ENCODE assay signal across 8 cellular contexts in genomic region chr20:45857836-45858250, GRCh38. TPM values are rescaled to one million over a fixed set of nuclear protein-coding genes. Genes with fewer than 3 reads are reported as not detected.
A peak's percentile ranks its signal among the peaks of the same experiment; 100 is the strongest.
DNase-seq lines count a peak whose midpoint lies in the region; ATAC-seq and TF ChIP-seq lines count a peak whose summit lies in the region.

No MANE protein-coding gene starts in this region.

- peak overlapping the region; percentile 88 to 99 (median 96) for H3K4me3 Mint-ChIP-seq in CD4-positive, CD25-positive, alpha-beta regulatory T cell

- ATAC-seq in CD4-positive, CD25-positive, alpha-beta regulatory T cell (ENCODE audit: low read depth in 2 of 2): peak in 1 of 2 donors; percentile 2
- ATAC-seq in GM19035 (IDR thresholded peaks at IDR 0.05; ENCODE audit: unreplicated experiment) (peak; percentile 25), HG03196 (IDR thresholded peaks at IDR 0.05; ENCODE audit: unreplicated experiment) (peak; percentile 8)

- peak in 1 of 3 donors; percentile 76 for DNase-seq in CD4-positive, CD25-positive, alpha-beta regulatory T cell
- no peak for DNase-seq in WERI-Rb-1
- DNase-seq in germinal center (ENCODE audit: low spot score): peak; percentile 66
- no peak for DNase-seq in skeletal muscle cell (ENCODE audit: low read depth)
- no peak for DNase-seq in NCI-H1048 (lab: John Stamatoyannopoulos, UW)
- no peak for DNase-seq in NCI-H128 (lab: John Stamatoyannopoulos, UW; ENCODE audit: unreplicated experiment)

- TF ChIP-seq CTCF in WERI-Rb-1 (IDR thresholded peaks at IDR 0.05; ENCODE audit: low read depth, low read length): no peak

- peaks cover 4% of the 10 kb centered on the region for H3K36me3 Mint-ChIP-seq in CD4-positive, CD25-positive, alpha-beta regulatory T cell

- peaks cover 11% of the 10 kb centered on the region for H3K36me3 ChIP-seq in CD4-positive, CD25-positive, alpha-beta regulatory T cell (ENCODE audit: control insufficient read depth, insufficient read depth, low read length)
- no peaks in the 10 kb centered on the region for H3K36me3 ChIP-seq in WERI-Rb-1

- peaks cover 15 to 68% (median 36%) of the 10 kb centered on the region in 4 donors for H3K4me1 Mint-ChIP-seq in CD4-positive, CD25-positive, alpha-beta regulatory T cell

- no peaks in the 10 kb centered on the region for H3K27me3 Mint-ChIP-seq in CD4-positive, CD25-positive, alpha-beta regulatory T cell

- peak overlapping the region; percentile 83 for H3K4me3 ChIP-seq in CD4-positive, CD25-positive, alpha-beta regulatory T cell (ENCODE audit: low read depth, low read length)
- H3K4me3 ChIP-seq in WERI-Rb-1 (ENCODE audit: low read depth, low read length) (peak overlapping the region; percentile 76), skeletal muscle cell (ENCODE audit: low read depth, low read length) (peak overlapping the region; percentile 90)

- H3K9me3 ChIP-seq in CD4-positive, CD25-positive, alpha-beta regulatory T cell (ENCODE audit: control insufficient read depth in 2 of 2, low read length in 2 of 2): no peaks in the 10 kb centered on the region
- no peaks in the 10 kb centered on the region for H3K9me3 ChIP-seq in WERI-Rb-1 (ENCODE audit: severe bottlenecking)

- H3K4me1 ChIP-seq in CD4-positive, CD25-positive, alpha-beta regulatory T cell (ENCODE audit: control insufficient read depth, insufficient read depth, low read length, poor library complexity, severe bottlenecking): peaks cover 39% of the 10 kb centered on the region

- H3K27ac Mint-ChIP-seq in CD4-positive, CD25-positive, alpha-beta regulatory T cell: peak overlapping the region; percentile 97 to 98 (median 98)

- no peaks in the 10 kb centered on the region for H3K27me3 ChIP-seq in CD4-positive, CD25-positive, alpha-beta regulatory T cell (ENCODE audit: control insufficient read depth, insufficient read depth, low read length)
- H3K27me3 ChIP-seq in WERI-Rb-1 (ENCODE audit: insufficient read depth, low read depth, severe bottlenecking): no peaks in the 10 kb centered on the region

- H3K27ac ChIP-seq in CD4-positive, CD25-positive, alpha-beta regulatory T cell (ENCODE audit: insufficient read depth, low read length, poor library complexity, severe bottlenecking): peak overlapping the region; percentile 91
- H3K27ac ChIP-seq in WERI-Rb-1: peak overlapping the region; percentile 64

- peaks cover 0 to 2% (median 0%) of the 10 kb centered on the region in 7 donors for H3K9me3 Mint-ChIP-seq in CD4-positive, CD25-positive, alpha-beta regulatory T cell

RNA-seq across cellular contexts. Expression of gene ZSWIM3, which starts 0.4 kb away (rescaled TPM):
- 2.0 TPM for total RNA-seq in CD4-positive, CD25-positive, alpha-beta regulatory T cell
- polyA plus RNA-seq in CD4-positive, CD25-positive, alpha-beta regulatory T cell: 1 to 10 TPM in 3 of 4 donors, under 1 TPM in 1; 0.90 to 4.2 (median 3.1) TPM

RNA-seq across cellular contexts. Expression of gene ACOT8, which starts 0.7 kb away (rescaled TPM):
- 23.9 TPM for total RNA-seq in CD4-positive, CD25-positive, alpha-beta regulatory T cell
- polyA plus RNA-seq in CD4-positive, CD25-positive, alpha-beta regulatory T cell: 10 to 100 TPM; 43.0 to 50.6 (median 45.7) TPM

RNA-seq across cellular contexts. Expression of gene ZSWIM1, which starts 23.2 kb away (rescaled TPM):
- total RNA-seq in CD4-positive, CD25-positive, alpha-beta regulatory T cell: 7.7 TPM
- 1 to 10 TPM; 1.3 to 4.3 (median 3.0) TPM for polyA plus RNA-seq in CD4-positive, CD25-positive, alpha-beta regulatory T cell

RNA-seq across cellular contexts. Expression of gene SNX21, which starts 24.2 kb away (rescaled TPM):
- 1.6 TPM for total RNA-seq in CD4-positive, CD25-positive, alpha-beta regulatory T cell
- 1 to 10 TPM in 3 of 4 donors, under 1 TPM in 1; 0.94 to 2.5 (median 1.7) TPM for polyA plus RNA-seq in CD4-positive, CD25-positive, alpha-beta regulatory T cell

RNA-seq across cellular contexts. Expression of gene SPATA25, which starts 29.6 kb away (rescaled TPM):
- total RNA-seq in CD4-positive, CD25-positive, alpha-beta regulatory T cell: 0.54 TPM
- not detected for polyA plus RNA-seq in CD4-positive, CD25-positive, alpha-beta regulatory T cell
